In genomic region chr2:174395284-174395968, GRCh38 we compare ENCODE assay signal across 8 cellular contexts. TPM values are rescaled to one million over a fixed set of nuclear protein-coding genes. Genes with fewer than 3 reads are reported as not detected.
A peak's percentile ranks its signal among the peaks of the same experiment; 100 is the strongest.
DNase-seq lines count a peak whose midpoint lies in the region; ATAC-seq and TF ChIP-seq lines count a peak whose summit lies in the region.

Gene SCRN3, plus strand, starts transcription at chr2:174395730. Its CDS starts 2,554 bp downstream, at chr2:174398284.

- peak within 1 kb of the TSS; percentile 18; the same call in 1 of the 2 replicates for H3K27ac ChIP-seq in DOHH2 (ENCODE audit: low read depth, low read length)
- peak within 1 kb of the TSS; percentile 68 for H3K27ac ChIP-seq in KOPT-K1 (ENCODE audit: low read depth, low read length, poor library complexity, severe bottlenecking)

- H3K36me3 Mint-ChIP-seq in activated T-helper 2 cell treated with anti-CD3 and anti-CD28 coated beads, Interferon-gamma antibody, Interleukin-2, Interleukin-4, amounts not matched to agents 10 μg/mL and 5 μg/mL and 100 μg/mL, durations not matched to agents 14 hours and 24 hours and 36 hours (ENCODE audit: low read depth), result peaks cover 26% of the 10 kb centered on the region
- no peaks in the 10 kb centered on the region for H3K36me3 Mint-ChIP-seq in natural killer cell

- H4K20me1 ChIP-seq in DOHH2 (ENCODE audit: control insufficient read depth, insufficient read depth, low read depth, low read length), result no peaks in the 10 kb centered on the region

- H3K4me3 ChIP-seq in DOHH2 (ENCODE audit: low read length), result peak within 1 kb of the TSS; percentile 94

- peak within 1 kb of the TSS; percentile 99 for H3K27ac Mint-ChIP-seq in activated T-helper 2 cell treated with anti-CD3 and anti-CD28 coated beads, Interferon-gamma antibody, Interleukin-2, Interleukin-4, amounts not matched to agents 10 μg/mL and 5 μg/mL and 100 μg/mL, durations not matched to agents 14 hours and 24 hours and 36 hours
- peak within 1 kb of the TSS; percentile 95 to 99 for H3K27ac Mint-ChIP-seq in natural killer cell

- H3F3A ChIP-seq in DOHH2 (ENCODE audit: control insufficient read depth, insufficient read depth), result peaks cover 9% of the 10 kb centered on the region; the same call in 1 of the 2 replicates

- no peak for TF ChIP-seq CTCF in DOHH2 (IDR thresholded peaks at IDR 0.05; ENCODE audit: low read depth, low read length, poor library complexity, severe bottlenecking)
- TF ChIP-seq CTCF in natural killer cell (IDR thresholded peaks at IDR 0.05), result no peak

- no peaks in the 10 kb centered on the region for H3K27me3 Mint-ChIP-seq in activated T-helper 2 cell treated with anti-CD3 and anti-CD28 coated beads, Interferon-gamma antibody, Interleukin-2, Interleukin-4, amounts not matched to agents 10 μg/mL and 5 μg/mL and 100 μg/mL, durations not matched to agents 14 hours and 24 hours and 36 hours (ENCODE audit: low read depth)
- H3K27me3 Mint-ChIP-seq in natural killer cell (ENCODE audit: low read depth in 2 of 2), result no peaks in the 10 kb centered on the region

- peaks cover 27% of the 10 kb centered on the region for H3K4me1 Mint-ChIP-seq in activated T-helper 2 cell treated with anti-CD3 and anti-CD28 coated beads, Interferon-gamma antibody, Interleukin-2, Interleukin-4, amounts not matched to agents 10 μg/mL and 5 μg/mL and 100 μg/mL, durations not matched to agents 14 hours and 24 hours and 36 hours (ENCODE audit: low read depth)
- H3K4me1 Mint-ChIP-seq in natural killer cell, result peaks cover 33 to 60% of the 10 kb centered on the region in 2 donors

- peaks cover 38% of the 10 kb centered on the region for H3K79me2 ChIP-seq in DOHH2 (ENCODE audit: control insufficient read depth, low read length)

- peaks cover 24% of the 10 kb centered on the region for H3K4me1 ChIP-seq in DOHH2 (ENCODE audit: control insufficient read depth, low read length)

- ATAC-seq in GM21786 (IDR thresholded peaks at IDR 0.05; ENCODE audit: unreplicated experiment) (peak; percentile 97), natural killer cell (peak; percentile 88 to 93 (median 92))

- no peaks in the 10 kb centered on the region for H3K9me2 ChIP-seq in DOHH2 (replicated peaks; ENCODE audit: control insufficient read depth, low read length)

- peak; percentile 91 for DNase-seq in RPMI8226
- DNase-seq in activated T-helper 2 cell treated with anti-CD3 and anti-CD28 coated beads, Interferon-gamma antibody, Interleukin-2, Interleukin-4, amounts not matched to agents 10 μg/mL and 5 μg/mL and 100 μg/mL, durations not matched to agents 14 hours and 24 hours and 36 hours (ENCODE audit: low spot score), result peak; percentile 70
- DNase-seq in fibroblast of peridontal ligament (ENCODE audit: extremely low read depth), result peak; percentile 81
- DNase-seq in natural killer cell, result peak; percentile 68
- peak; percentile 75 for DNase-seq in stimulated activated naive CD4-positive, alpha-beta T cell treated with Interleukin-2 at 50 U/mL for 16 hours (lab: John Stamatoyannopoulos, UW)

- no peaks in the 10 kb centered on the region for H3K9me3 Mint-ChIP-seq in activated T-helper 2 cell treated with anti-CD3 and anti-CD28 coated beads, Interferon-gamma antibody, Interleukin-2, Interleukin-4, amounts not matched to agents 10 μg/mL and 5 μg/mL and 100 μg/mL, durations not matched to agents 14 hours and 24 hours and 36 hours
- H3K9me3 Mint-ChIP-seq in natural killer cell, result no peaks in the 10 kb centered on the region

- H3K4me3 Mint-ChIP-seq in activated T-helper 2 cell treated with anti-CD3 and anti-CD28 coated beads, Interferon-gamma antibody, Interleukin-2, Interleukin-4, amounts not matched to agents 10 μg/mL and 5 μg/mL and 100 μg/mL, durations not matched to agents 14 hours and 24 hours and 36 hours (ENCODE audit: low read depth), result peak within 1 kb of the TSS; percentile 99
- H3K4me3 Mint-ChIP-seq in natural killer cell, result peak within 1 kb of the TSS; percentile 95

- H3K9me3 ChIP-seq in DOHH2 (ENCODE audit: control insufficient read depth, insufficient read depth, low read length), result no peaks in the 10 kb centered on the region
- H3K9me3 ChIP-seq in KOPT-K1 (ENCODE audit: insufficient read depth, low read length, poor library complexity, severe bottlenecking), result no peaks in the 10 kb centered on the region

- peak within 1 kb of the TSS; percentile 81 for H3K4me2 ChIP-seq in DOHH2 (ENCODE audit: low read length)

- H3K36me3 ChIP-seq in DOHH2 (ENCODE audit: control insufficient read depth, low read length) (peaks cover 6% of the 10 kb centered on the region), KOPT-K1 (ENCODE audit: insufficient read depth, low read length) (peaks cover 21% of the 10 kb centered on the region; the same call in 1 of the 2 replicates)

- intact Hi-C loops in activated T-helper 2 cell treated with anti-CD3 and anti-CD28 coated beads, Interferon-gamma antibody, Interleukin-2, Interleukin-4, amounts not matched to agents 10 μg/mL and 5 μg/mL and 100 μg/mL, durations not matched to agents 14 hours and 24 hours and 36 hours (cut with micrococcal nuclease), result loop anchor here (5.0 to 10.0 kb wide), 4 partner anchors 97 to 433 kb away; partner anchors contain the start of gene OLA1
- intact Hi-C loops in natural killer cell (cut with micrococcal nuclease), result loop anchor here (1.0 kb wide), 1 partner anchor 147 kb away; the partner anchor contains the start of gene OLA1

- H3K27me3 ChIP-seq in DOHH2 (ENCODE audit: control insufficient read depth, low read length), result no peaks in the 10 kb centered on the region

RNA-seq across cellular contexts. Expression of gene SCRN3, which starts in this region (rescaled TPM):
- 17.3 and 17.4 TPM in 2 replicates for total RNA-seq in activated T-helper 2 cell treated with anti-CD3 and anti-CD28 coated beads, Interferon-gamma antibody, Interleukin-2, Interleukin-4, amounts not matched to agents 10 μg/mL and 5 μg/mL and 100 μg/mL, durations not matched to agents 14 hours and 24 hours and 36 hours
- 10 to 100 TPM; 16.6 to 20.6 (median 16.9) TPM for total RNA-seq in natural killer cell

Comparison
In these comparisons a context has a peak if more than half of its experiments do, and no peak if none do; other contexts are left out.
1. Peak in every context shown above with its lines: DNase-seq, ATAC-seq, H3K4me3 ChIP-seq and H3K27ac ChIP-seq.